10 cellular contexts compared by ENCODE assay signal in genomic region chr1:23118957-23119792, GRCh38. TPM values are rescaled to one million over a fixed set of nuclear protein-coding genes. Genes with fewer than 3 reads are reported as not detected.
DNase-seq lines count a peak whose midpoint lies in the region; ATAC-seq lines count a peak whose summit lies in the region.
"Had no signal": no experiment of that assay in that cellular context is flagged by ENCODE, and none has a peak within 500 bp of the region (broad histone marks: within the 10 kb centered on the region; RNA-seq: fewer than 3 reads in every experiment).

No MANE protein-coding gene starts in this region.

- no peaks in the 10 kb centered on the region for H3K9me3 Mint-ChIP-seq in activated CD4-positive, alpha-beta T cell treated with anti-CD3 and anti-CD28 coated beads, Interleukin-2, amount 10 ng/mL, durations not matched to agents 24 days and 14 days
- no peaks in the 10 kb centered on the region for H3K9me3 Mint-ChIP-seq in stimulated activated naive B cell treated with anti-CD40 and anti-IgM and Interleukin-4, amounts not matched to agents 10 μg/mL and 1 μg/mL and 100 μg/mL, for 72 hours
- H3K9me3 Mint-ChIP-seq: GM23338 had no signal

- no peaks in the 10 kb centered on the region for H3K9me3 ChIP-seq in esophagus (ENCODE audit: control insufficient read depth in 2 of 2, insufficient read depth in 1 of 2, low read depth in 1 of 2, low read length in 1 of 2)

- 65 to 68% methylated on average over 8 of the region's 8 CpGs for WGBS in esophagus, 2 donors

- peaks cover 54% of the 10 kb centered on the region for H3K4me1 Mint-ChIP-seq in activated CD4-positive, alpha-beta T cell treated with anti-CD3 and anti-CD28 coated beads, Interleukin-2, amount 10 ng/mL, durations not matched to agents 24 days and 14 days
- peaks cover 18 to 41% of the 10 kb centered on the region in 2 donors for H3K4me1 Mint-ChIP-seq in stimulated activated naive B cell treated with anti-CD40 and anti-IgM and Interleukin-4, amounts not matched to agents 10 μg/mL and 1 μg/mL and 100 μg/mL, for 72 hours

- H3K4me3 ChIP-seq in esophagus (ENCODE audit: low read depth in 1 of 2, low read length in 2 of 2): no peak overlapping the region
- H3K4me3 ChIP-seq: GM23338 had no signal

- intact Hi-C loops in activated CD4-positive, alpha-beta T cell treated with anti-CD3 and anti-CD28 coated beads, Interleukin-2, amount 10 ng/mL, durations not matched to agents 24 days and 14 days (cut with micrococcal nuclease): no loop called here

- no peaks in the 10 kb centered on the region for H3K27me3 Mint-ChIP-seq in activated CD4-positive, alpha-beta T cell treated with anti-CD3 and anti-CD28 coated beads, Interleukin-2, amount 10 ng/mL, durations not matched to agents 24 days and 14 days
- H3K27me3 Mint-ChIP-seq in stimulated activated naive B cell treated with anti-CD40 and anti-IgM and Interleukin-4, amounts not matched to agents 10 μg/mL and 1 μg/mL and 100 μg/mL, for 72 hours: no peaks in the 10 kb centered on the region

- peaks cover 3% of the 10 kb centered on the region for H3K36me3 Mint-ChIP-seq in activated CD4-positive, alpha-beta T cell treated with anti-CD3 and anti-CD28 coated beads, Interleukin-2, amount 10 ng/mL, durations not matched to agents 24 days and 14 days (ENCODE audit: low read depth)
- H3K36me3 Mint-ChIP-seq in stimulated activated naive B cell treated with anti-CD40 and anti-IgM and Interleukin-4, amounts not matched to agents 10 μg/mL and 1 μg/mL and 100 μg/mL, for 72 hours: no peaks in the 10 kb centered on the region

- ATAC-seq in stimulated activated naive B cell treated with anti-CD40 and anti-IgM and Interleukin-4, amounts not matched to agents 10 μg/mL and 1 μg/mL and 100 μg/mL, for 72 hours (replicated peaks): no peak
- no peak for ATAC-seq in GM18498 (IDR thresholded peaks at IDR 0.05; ENCODE audit: unreplicated experiment)
- ATAC-seq: GM23338 had no signal

- no peaks in the 10 kb centered on the region for H3K27me3 ChIP-seq in esophagus (ENCODE audit: control insufficient read depth in 1 of 2, insufficient read depth in 2 of 2, low read length in 2 of 2)

- DNase-seq in DMS53 (lab: John Stamatoyannopoulos, UW): peak; percentile 19
- no peak for DNase-seq in DMS53 treated with DMSO at 0.1 percent for 48 hours (lab: John Stamatoyannopoulos, UW; ENCODE audit: unreplicated experiment)
- DNase-seq in activated CD4-positive, alpha-beta T cell treated with anti-CD3 and anti-CD28 coated beads, Interleukin-2, amount 10 ng/mL, durations not matched to agents 24 days and 14 days: peak; percentile 87
- no peak for DNase-seq in stimulated activated naive B cell treated with anti-CD40 and anti-IgM and Interleukin-4, amounts not matched to agents 10 μg/mL and 1 μg/mL and 100 μg/mL, for 72 hours
- DNase-seq in OCI-M2 (lab: John Stamatoyannopoulos, UW; ENCODE audit: unreplicated experiment): no peak
- no peak for DNase-seq in cortex of kidney (lab: John Stamatoyannopoulos, UW)

- peaks cover 0 to 3% of the 10 kb centered on the region in 2 donors for H3K4me1 ChIP-seq in esophagus (ENCODE audit: control insufficient read depth in 2 of 2, insufficient read depth in 2 of 2, low read length in 1 of 2)

- no peaks in the 10 kb centered on the region for H3K36me3 ChIP-seq in esophagus (ENCODE audit: control insufficient read depth in 2 of 2, insufficient read depth in 2 of 2, low read length in 1 of 2)

- peak overlapping the region; percentile 73 for H3K27ac Mint-ChIP-seq in activated CD4-positive, alpha-beta T cell treated with anti-CD3 and anti-CD28 coated beads, Interleukin-2, amount 10 ng/mL, durations not matched to agents 24 days and 14 days
- peak overlapping the region; percentile 9 for H3K27ac Mint-ChIP-seq in stimulated activated naive B cell treated with anti-CD40 and anti-IgM and Interleukin-4, amounts not matched to agents 10 μg/mL and 1 μg/mL and 100 μg/mL, for 72 hours
- H3K27ac Mint-ChIP-seq: GM23338 had no signal

- peak overlapping the region; percentile 62 for H3K4me3 Mint-ChIP-seq in activated CD4-positive, alpha-beta T cell treated with anti-CD3 and anti-CD28 coated beads, Interleukin-2, amount 10 ng/mL, durations not matched to agents 24 days and 14 days
- H3K4me3 Mint-ChIP-seq in stimulated activated naive B cell treated with anti-CD40 and anti-IgM and Interleukin-4, amounts not matched to agents 10 μg/mL and 1 μg/mL and 100 μg/mL, for 72 hours: peak overlapping the region in 1 of 2 donors; percentile 53
- H3K4me3 Mint-ChIP-seq: GM23338 had no signal

- peak overlapping the region; percentile 2 to 7 for H3K27ac ChIP-seq in esophagus (ENCODE audit: low read depth in 2 of 2, low read length in 1 of 2)
- H3K27ac ChIP-seq: 22Rv1 had no signal

RNA-seq across cellular contexts. Expression of gene LUZP1, which starts 49.5 kb away (rescaled TPM):
- 21.6 and 23.2 TPM in 2 replicates for total RNA-seq in activated CD4-positive, alpha-beta T cell treated with anti-CD3 and anti-CD28 coated beads, Interleukin-2, amount 10 ng/mL, durations not matched to agents 24 days and 14 days
- 1 to 10 TPM; 3.6 to 4.4 TPM for polyA plus RNA-seq in esophagus

Comparison
In these comparisons a context has a peak if more than half of its experiments do, and no peak if none do; other contexts are left out.
1. DNase-seq: peak in DMS53 (single experiment) and activated CD4-positive, alpha-beta T cell treated with anti-CD3 and anti-CD28 coated beads, Interleukin-2, amount 10 ng/mL, durations not matched to agents 24 days and 14 days (single experiment); none in DMS53 treated with DMSO at 0.1 percent for 48 hours (single experiment), stimulated activated naive B cell treated with anti-CD40 and anti-IgM and Interleukin-4, amounts not matched to agents 10 μg/mL and 1 μg/mL and 100 μg/mL, for 72 hours (single experiment), OCI-M2 (single experiment) and cortex of kidney (single experiment).